Comparison of ENCODE assay signal across 11 cellular contexts in genomic region chr2:174779361-174779928, GRCh38. TPM values are rescaled to one million over a fixed set of nuclear protein-coding genes. Genes with fewer than 3 reads are reported as not detected.
A peak's percentile ranks its signal among the peaks of the same experiment; 100 is the strongest.
DNase-seq lines count a peak whose midpoint lies in the region; ATAC-seq and TF ChIP-seq lines count a peak whose summit lies in the region.
"Had no signal": no experiment of that assay in that cellular context is flagged by ENCODE, and none has a peak within 500 bp of the region (broad histone marks: within the 10 kb centered on the region; RNA-seq: fewer than 3 reads in every experiment).

No MANE protein-coding gene starts in this region.

- CTCF ChIA-PET in mammary epithelial cell (lab: Charles Lee; ENCODE audit: low non-redundant PET), result interaction anchor here (0.6 kb wide), 1 partner anchor 30 kb away, joined by 3 read pairs; no protein-coding TSS in a partner anchor

- H3K79me2 ChIP-seq in mammary epithelial cell (ENCODE audit: insufficient read depth, low read length), result no peaks in the 10 kb centered on the region
- no peaks in the 10 kb centered on the region for H3K79me2 ChIP-seq in parathyroid adenoma

- H3K9me3 ChIP-seq in mammary epithelial cell (replicated peaks; ENCODE audit: insufficient read depth, low read length) (no peaks in the 10 kb centered on the region), parathyroid adenoma (ENCODE audit: control insufficient read depth, low read length) (no peaks in the 10 kb centered on the region)
- H3K9me3 ChIP-seq: tibial nerve had no signal

- H3K36me3 Mint-ChIP-seq in T-helper 2 cell treated with Interferon-gamma antibody and Interleukin-4, amounts not matched to agents 5 μg/mL and 100 μg/mL, for 36 hours (ENCODE audit: low read depth), result no peaks in the 10 kb centered on the region

- H3K27me3 ChIP-seq in mammary epithelial cell (ENCODE audit: insufficient read depth, low read length), result no peaks in the 10 kb centered on the region
- H3K27me3 ChIP-seq in parathyroid adenoma (ENCODE audit: control insufficient read depth, insufficient read depth, low read length), result no peaks in the 10 kb centered on the region
- H3K27me3 ChIP-seq: tibial nerve had no signal

- TF ChIP-seq CTCF in mammary epithelial cell (conservative IDR thresholded peaks at IDR 0.05 in 1 of 2, IDR thresholded peaks at IDR 0.05 in 1 of 2; ENCODE audit: extremely low read depth in 1 of 2, insufficient read depth in 1 of 2, low read depth in 1 of 2, low read length in 2 of 2), result no peak
- TF ChIP-seq CTCF in parathyroid adenoma (IDR thresholded peaks at IDR 0.05), result no peak
- TF ChIP-seq CTCF in omental fat pad (IDR thresholded peaks at IDR 0.05), result no peak

- H3K27me3 Mint-ChIP-seq in T-helper 2 cell treated with Interferon-gamma antibody and Interleukin-4, amounts not matched to agents 5 μg/mL and 100 μg/mL, for 36 hours (ENCODE audit: low read depth), result no peaks in the 10 kb centered on the region

- H3K27ac Mint-ChIP-seq in T-helper 2 cell treated with Interferon-gamma antibody and Interleukin-4, amounts not matched to agents 5 μg/mL and 100 μg/mL, for 36 hours, result peak overlapping the region; percentile 79

- no peak overlapping the region for H3K27ac ChIP-seq in mammary epithelial cell (ENCODE audit: insufficient read depth, low read depth, low read length)
- H3K27ac ChIP-seq in parathyroid adenoma, result peak overlapping the region; percentile 43

- no peak for DNase-seq in T-helper 2 cell treated with Interferon-gamma antibody and Interleukin-4, amounts not matched to agents 5 μg/mL and 100 μg/mL, for 36 hours (ENCODE audit: low spot score)
- DNase-seq in T-helper 2 cell, result no peak
- peak; percentile 80 for DNase-seq in NCI-H2029 treated with DMSO at 0.1 percent for 48 hours (lab: John Stamatoyannopoulos, UW)
- peak; percentile 20 for DNase-seq in mammary epithelial cell
- no peak for DNase-seq in CD1c-positive myeloid dendritic cell (ENCODE audit: extremely low spot score)
- DNase-seq in omental fat pad (ENCODE audit: low spot score), result no peak
- DNase-seq in cerebellum (ENCODE audit: low spot score), result no peak
- DNase-seq: activated CD4-positive, alpha-beta T cell treated with anti-CD3 and anti-CD28 coated beads, Interleukin-2, amount 50 U/mL, for 4 hours had no signal

- H2AFZ ChIP-seq in mammary epithelial cell (ENCODE audit: low read depth, low read length) (no peak overlapping the region), parathyroid adenoma (no peak overlapping the region)

- H4K20me1 ChIP-seq in mammary epithelial cell (ENCODE audit: insufficient read depth, low read length), result no peaks in the 10 kb centered on the region

- H3K4me3 Mint-ChIP-seq in T-helper 2 cell treated with Interferon-gamma antibody and Interleukin-4, amounts not matched to agents 5 μg/mL and 100 μg/mL, for 36 hours, result peak overlapping the region; percentile 60

- H3K4me1 ChIP-seq in mammary epithelial cell (ENCODE audit: insufficient read depth, low read length) (peaks cover 4% of the 10 kb centered on the region), parathyroid adenoma (no peaks in the 10 kb centered on the region)

- peaks cover 39% of the 10 kb centered on the region for H3K4me1 Mint-ChIP-seq in T-helper 2 cell treated with Interferon-gamma antibody and Interleukin-4, amounts not matched to agents 5 μg/mL and 100 μg/mL, for 36 hours (ENCODE audit: low read depth)

- WGBS in mammary epithelial cell (ENCODE audit: low coverage, missing lambda C conversion rate), result 82% methylated on average over 5 of the region's 5 CpGs

- no peak overlapping the region for H3K4me3 ChIP-seq in mammary epithelial cell (replicated peaks in 1 of 3; ENCODE audit: insufficient read depth in 1 of 3, low read depth in 2 of 3, low read length in 3 of 3)
- no peak overlapping the region for H3K4me3 ChIP-seq in parathyroid adenoma (ENCODE audit: low read depth, low read length)
- H3K4me3 ChIP-seq: lung, tibial nerve had no signal

- BruUV-seq in mammary epithelial cell (replicated peaks; lab: Mats Ljungman, UMichigan), result no TSS peak

- no peak overlapping the region for H3K4me2 ChIP-seq in mammary epithelial cell (ENCODE audit: insufficient read depth, low read depth, low read length)
- no peak overlapping the region for H3K4me2 ChIP-seq in parathyroid adenoma (ENCODE audit: low read length)

- dilution Hi-C loops in mammary epithelial cell (cut with HindIII; ENCODE audit: low sequenced_read_pairs), result no loop called here

- in situ Hi-C loops in mammary epithelial cell (cut with MboI; ENCODE audit: low sequenced_read_pairs in 2 of 2), result no loop called here

- no peaks in the 10 kb centered on the region for H3K9me3 Mint-ChIP-seq in T-helper 2 cell treated with Interferon-gamma antibody and Interleukin-4, amounts not matched to agents 5 μg/mL and 100 μg/mL, for 36 hours

- ATAC-seq in omental fat pad (ENCODE audit: low FRiP score), result no peak

- H3K36me3 ChIP-seq in mammary epithelial cell (ENCODE audit: insufficient read depth, low read length) (no peaks in the 10 kb centered on the region), parathyroid adenoma (ENCODE audit: control insufficient read depth, insufficient read depth, low read length) (no peaks in the 10 kb centered on the region)
- H3K36me3 ChIP-seq: tibial nerve had no signal

- intact Hi-C loops in mammary epithelial cell (cut with micrococcal nuclease), result no loop called here

- H3K9ac ChIP-seq in mammary epithelial cell (ENCODE audit: insufficient read depth, low read length) (no peak overlapping the region), parathyroid adenoma (no peak overlapping the region)

RNA-seq across cellular contexts. Expression of gene CHRNA1, which starts 15.2 kb away (rescaled TPM):
- total RNA-seq in mammary epithelial cell, result not detected
- polyA plus RNA-seq in mammary epithelial cell, result not detected
- polyA minus RNA-seq in mammary epithelial cell, result not detected
- total RNA-seq in omental fat pad, result not detected
- total RNA-seq in cerebellum, result not detected
- total RNA-seq: lung, tibial nerve had no signal

Comparison
In these comparisons a context has a peak if more than half of its experiments do, and no peak if none do; other contexts are left out.
1. DNase-seq: peak in NCI-H2029 treated with DMSO at 0.1 percent for 48 hours (single experiment) and mammary epithelial cell (single experiment); none in T-helper 2 cell treated with Interferon-gamma antibody and Interleukin-4, amounts not matched to agents 5 μg/mL and 100 μg/mL, for 36 hours (single experiment), T-helper 2 cell (0 of 5), CD1c-positive myeloid dendritic cell (single experiment), omental fat pad (single experiment) and cerebellum (single experiment).